Comparison of ENCODE assay signal across 38 cellular contexts in the genomic region with DNA sequence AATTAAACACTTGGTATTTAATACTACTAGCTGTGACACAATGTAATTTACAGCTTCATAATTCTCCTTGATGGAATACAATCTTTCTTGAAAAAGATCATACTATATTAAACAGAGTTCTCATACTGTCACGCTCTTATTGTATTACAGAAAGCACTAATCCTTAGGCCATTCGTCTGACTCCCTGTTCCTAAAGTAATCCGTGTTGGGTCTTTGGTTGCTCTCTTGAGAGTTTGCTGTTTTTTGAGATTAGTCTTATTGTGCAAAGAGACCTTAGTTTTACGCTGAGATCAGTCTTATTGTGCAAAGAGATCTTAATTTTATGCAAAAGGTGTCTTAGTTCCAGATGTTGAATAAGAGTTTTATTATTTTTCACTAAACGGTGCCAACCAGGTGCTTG.
"Had no signal": no experiment of that assay in that cellular context is flagged by ENCODE, and none has a peak within 500 bp of the region (broad histone marks: within the 10 kb centered on the region; RNA-seq: fewer than 3 reads in every experiment).

No MANE protein-coding gene starts in this region.

- H3K4me3 Mint-ChIP-seq: activated B cell treated with CpG ODN at 0.5 μM for 24 hours; activated CD4-positive, alpha-beta memory T cell treated with anti-CD3 and anti-CD28 coated beads for 36 hours; activated naive CD4-positive, alpha-beta T cell treated with anti-CD3 and anti-CD28 coated beads, Interleukin-2, amount 10 ng/mL, durations not matched to agents 7 days and 5 days; activated naive CD8-positive, alpha-beta T cell; activated naive CD8-positive, alpha-beta T cell treated with anti-CD3 and anti-CD28 coated beads, Interleukin-2, amount 50 U/mL, for 24 hours; activated T-cell treated with anti-CD3 and anti-CD28 coated beads, Interleukin-2, amount 50 U/mL, for 4 hours; activated T-helper 1 cell treated with anti-CD3 and anti-CD28 coated beads, Interleukin-12 subunit alpha, Interleukin-12 subunit beta, Interleukin-2, Interleukin-4 antibody, amounts not matched to agents 30 ng/mL and 10 ng/mL and 1 ng/mL, durations not matched to agents 14 hours and 24 hours and 36 hours; T-helper 1 cell treated with Interleukin-12 subunit alpha and Interleukin-12 subunit beta and Interleukin-4 antibody, amounts not matched to agents 30 μg/mL and 1 μg/mL, for 36 hours; T-helper 2 cell treated with Interferon-gamma antibody and Interleukin-4, amounts not matched to agents 5 μg/mL and 100 μg/mL, for 36 hours had no signal

- H3K4me1 ChIP-seq: Peyer's patch, SJSA1 had no signal

- H3K36me3 Mint-ChIP-seq: activated CD4-positive, alpha-beta memory T cell treated with anti-CD3 and anti-CD28 coated beads for 36 hours; activated naive CD4-positive, alpha-beta T cell treated with anti-CD3 and anti-CD28 coated beads, Interleukin-2, amount 10 ng/mL, durations not matched to agents 7 days and 5 days; activated naive CD8-positive, alpha-beta T cell had no signal

- ATAC-seq: activated naive CD8-positive, alpha-beta T cell treated with anti-CD3 and anti-CD28 coated beads, Interleukin-2, amount 50 U/mL, for 24 hours; activated T-cell treated with anti-CD3 and anti-CD28 coated beads, Interleukin-2, amount 50 U/mL, for 4 hours; PC-3 had no signal

- H3K27ac ChIP-seq: brain microvascular endothelial cell, Peyer's patch, SJSA1 had no signal

- H3K4me1 Mint-ChIP-seq: activated B cell treated with CpG ODN at 0.5 μM for 24 hours; activated naive CD4-positive, alpha-beta T cell treated with anti-CD3 and anti-CD28 coated beads, Interleukin-2, amount 10 ng/mL, durations not matched to agents 7 days and 5 days; activated naive CD8-positive, alpha-beta T cell treated with anti-CD3 and anti-CD28 coated beads, Interleukin-2, amount 50 U/mL, for 24 hours had no signal

- H3K9ac ChIP-seq: SK-N-SH had no signal

- FAIRE-seq: TTC549 had no signal

- H3K9me3 ChIP-seq: MG63, Peyer's patch, SJSA1, SK-N-SH had no signal

- H3K4me2 ChIP-seq: SK-N-SH had no signal

- DNase-seq: activated B cell treated with CpG ODN at 0.5 μM for 24 hours; activated CD4-positive, alpha-beta memory T cell treated with anti-CD3 and anti-CD28 coated beads for 36 hours; activated CD4-positive, alpha-beta T cell treated with anti-CD3 and anti-CD28 coated beads for 4 hours; activated CD4-positive, alpha-beta T cell treated with anti-CD3 and anti-CD28 coated beads, Interleukin-2, amount 50 U/mL, for 1 hour; activated CD4-positive, CD25-positive, alpha-beta regulatory T cell treated with anti-CD3 and anti-CD28 coated beads, Interleukin-2, amount 50 U/mL, for 72 hours; activated CD8-positive, alpha-beta memory T cell treated with anti-CD3 and anti-CD28 coated beads, Interleukin-2, amount 50 U/mL, for 4 hours; activated gamma-delta T cell treated with Interleukin-2 at 50 U/mL for 16 hours; activated naive CD4-positive, alpha-beta T cell treated with anti-CD3 and anti-CD28 coated beads, Interleukin-2, amount 10 ng/mL, durations not matched to agents 7 days and 5 days; activated naive CD8-positive, alpha-beta T cell treated with anti-CD3 and anti-CD28 coated beads, Interleukin-2, amount 50 U/mL, for 24 hours; activated T-cell treated with anti-CD3 and anti-CD28 coated beads for 4 hours; activated T-cell treated with anti-CD3 and anti-CD28 coated beads, Interleukin-2, amount 50 U/mL, for 4 hours; amniotic stem cell; aorta; brain microvascular endothelial cell; central memory CD4-positive, alpha-beta T cell; Kasumi-1; KG1; MG63; MV-4-11; NCI-H1092; NCI-H187 treated with DMSO at 0.1 percent for 48 hours; NCI-H2081; NCI-H226; NCI-H446 treated with DMSO at 0.1 percent for 48 hours; NCI-H524; NCI-H69; NK-92 treated with Interleukin-12 subunit alpha and Interleukin-12 subunit beta, amount 100 ng/mL, for 24 hours; PC-3; Peyer's patch; RPMI8226; SHP77 treated with DMSO at 0.1 percent for 48 hours; SK-N-SH had no signal

- H3K4me3 ChIP-seq: MG63, Peyer's patch, SJSA1 had no signal

- H3K36me3 ChIP-seq: brain microvascular endothelial cell, MG63, Peyer's patch, SJSA1 had no signal

- H3K27me3 ChIP-seq: brain microvascular endothelial cell, MG63, Peyer's patch, SJSA1 had no signal

- H3K27me3 Mint-ChIP-seq: activated B cell treated with CpG ODN at 0.5 μM for 24 hours; activated CD4-positive, alpha-beta memory T cell treated with anti-CD3 and anti-CD28 coated beads for 36 hours; activated naive CD4-positive, alpha-beta T cell treated with anti-CD3 and anti-CD28 coated beads, Interleukin-2, amount 10 ng/mL, durations not matched to agents 7 days and 5 days; activated naive CD8-positive, alpha-beta T cell; activated naive CD8-positive, alpha-beta T cell treated with anti-CD3 and anti-CD28 coated beads, Interleukin-2, amount 50 U/mL, for 24 hours had no signal

- H3K27ac Mint-ChIP-seq: activated B cell treated with CpG ODN at 0.5 μM for 24 hours; activated CD4-positive, alpha-beta memory T cell treated with anti-CD3 and anti-CD28 coated beads for 36 hours; activated naive CD4-positive, alpha-beta T cell treated with anti-CD3 and anti-CD28 coated beads, Interleukin-2, amount 10 ng/mL, durations not matched to agents 7 days and 5 days; activated naive CD8-positive, alpha-beta T cell; activated naive CD8-positive, alpha-beta T cell treated with anti-CD3 and anti-CD28 coated beads, Interleukin-2, amount 50 U/mL, for 24 hours; activated T-helper 1 cell treated with anti-CD3 and anti-CD28 coated beads, Interleukin-12 subunit alpha, Interleukin-12 subunit beta, Interleukin-2, Interleukin-4 antibody, amounts not matched to agents 30 ng/mL and 10 ng/mL and 1 ng/mL, durations not matched to agents 14 hours and 24 hours and 36 hours; T-helper 1 cell treated with Interleukin-12 subunit alpha and Interleukin-12 subunit beta and Interleukin-4 antibody, amounts not matched to agents 30 μg/mL and 1 μg/mL, for 36 hours; T-helper 2 cell treated with Interferon-gamma antibody and Interleukin-4, amounts not matched to agents 5 μg/mL and 100 μg/mL, for 36 hours had no signal
